10 cellular contexts compared by ENCODE assay signal in genomic region chr16:28495098-28495793, GRCh38. TPM values are rescaled to one million over a fixed set of nuclear protein-coding genes. Genes with fewer than 3 reads are reported as not detected.
DNase-seq lines count a peak whose midpoint lies in the region; ATAC-seq, FAIRE-seq and TF ChIP-seq lines count a peak whose summit lies in the region.
"Had no signal": no experiment of that assay in that cellular context is flagged by ENCODE, and none has a peak within 500 bp of the region (broad histone marks: within the 10 kb centered on the region; RNA-seq: fewer than 3 reads in every experiment).

No MANE protein-coding gene starts in this region.

- H3K4me3 Mint-ChIP-seq in activated CD4-positive, alpha-beta T cell treated with anti-CD3 and anti-CD28 coated beads, Interleukin-2, amount 10 ng/mL, durations not matched to agents 7 days and 5 days: peak overlapping the region; percentile 89
- H3K4me3 Mint-ChIP-seq in activated CD8-positive, alpha-beta T cell treated with anti-CD3 and anti-CD28 coated beads, Interleukin-2, amount 10 ng/mL, durations not matched to agents 7 days and 5 days: peak overlapping the region; percentile 93

- TF ChIP-seq CTCF in HepG2 (CRISPR knock-in tag; IDR thresholded peaks at IDR 0.05) (no peak), thoracic aorta (IDR thresholded peaks at IDR 0.05) (no peak), prostate gland (IDR thresholded peaks at IDR 0.05) (no peak)

- H4K20me1 ChIP-seq in HepG2 (ENCODE audit: insufficient read depth, low read length): no peaks in the 10 kb centered on the region

- no peak for TF ChIP-seq RAD21 in HepG2 (CRISPR knock-in tag; IDR thresholded peaks at IDR 0.05)

- FAIRE-seq in HepG2 (lab: Jason Lieb, UNC): no peak

- ATAC-seq in activated CD8-positive, alpha-beta T cell treated with anti-CD3 and anti-CD28 coated beads, Interleukin-2, amount 10 ng/mL, durations not matched to agents 7 days and 5 days: no peak
- no peak for ATAC-seq in HepG2
- no peak for ATAC-seq in thoracic aorta (ENCODE audit: insufficient number of reproducible peaks, low FRiP score, low read depth)

- in situ Hi-C loops in HepG2 (cut with HindIII; ENCODE audit: extremely low pct_ligation_motif_present, low pct_unique_long_range_greater_than_20kb): no loop called here

- no peaks in the 10 kb centered on the region for H3K9me3 Mint-ChIP-seq in activated CD4-positive, alpha-beta T cell treated with anti-CD3 and anti-CD28 coated beads, Interleukin-2, amount 10 ng/mL, durations not matched to agents 7 days and 5 days
- H3K9me3 Mint-ChIP-seq in activated CD8-positive, alpha-beta T cell treated with anti-CD3 and anti-CD28 coated beads, Interleukin-2, amount 10 ng/mL, durations not matched to agents 7 days and 5 days (ENCODE audit: insufficient read depth): no peaks in the 10 kb centered on the region

- TF ChIP-seq POLR2A in HepG2 (IDR thresholded peaks at IDR 0.05; ENCODE audit: insufficient read depth in 1 of 2, low read depth in 2 of 2, low read length in 2 of 2): no peak
- TF ChIP-seq POLR2A in prostate gland (IDR thresholded peaks at IDR 0.05): no peak

- POLR2A ChIA-PET in activated CD4-positive, alpha-beta T cell treated with anti-CD3 and anti-CD28 coated beads, Interleukin-2, amount 10 ng/mL, durations not matched to agents 7 days and 5 days (lab: Charles Lee): no interaction called here
- POLR2A ChIA-PET in activated CD8-positive, alpha-beta T cell treated with anti-CD3 and anti-CD28 coated beads, Interleukin-2, amount 10 ng/mL, durations not matched to agents 7 days and 5 days (lab: Charles Lee): interaction anchor here (1.2 to 3.1 kb wide), 4 partner anchors 8 to 427 kb away, joined by 3 to 13 read pairs (median 7); partner anchors contain the start of gene SGF29
- POLR2A ChIA-PET in HepG2 (lab: Yijun Ruan, JAX): no interaction called here

- H3K79me2 ChIP-seq in HepG2 (ENCODE audit: insufficient read depth, low read length): no peaks in the 10 kb centered on the region

- no peak for DNase-seq in activated CD4-positive, alpha-beta T cell treated with anti-CD3 and anti-CD28 coated beads, Interleukin-2, amount 10 ng/mL, durations not matched to agents 7 days and 5 days
- no peak for DNase-seq in activated CD4-positive, alpha-beta T cell treated with anti-CD3 and anti-CD28 coated beads for 4 hours
- no peak for DNase-seq in activated CD8-positive, alpha-beta T cell treated with anti-CD3 and anti-CD28 coated beads, Interleukin-2, amount 10 ng/mL, durations not matched to agents 7 days and 5 days
- DNase-seq in HepG2 (ENCODE audit: low spot score) (no peak), thoracic aorta (ENCODE audit: low spot score) (no peak), pons (ENCODE audit: low spot score) (no peak), ecto neural progenitor cell (ENCODE audit: low spot score) (no peak), prostate gland (ENCODE audit: low spot score) (no peak)

- no peak overlapping the region for H2AFZ ChIP-seq in HepG2 (ENCODE audit: low read length)

- H3K4me2 ChIP-seq in HepG2 (ENCODE audit: low read depth, low read length): no peak overlapping the region

- TF ChIP-seq EP300 in HepG2 (IDR thresholded peaks at IDR 0.05; ENCODE audit: low read depth in 2 of 2, low read length in 2 of 2) (no peak), HepG2 (CRISPR knock-in tag; IDR thresholded peaks at IDR 0.05; ENCODE audit: borderline replicate concordance) (no peak)

- WGBS in HepG2 (ENCODE audit: low lambda C conversion rate): 56% methylated on average over 13 of the region's 13 CpGs
- 80% methylated on average over 13 of the region's 13 CpGs for WGBS in prostate gland

- H3K27me3 ChIP-seq in HepG2 (ENCODE audit: control insufficient read depth in 1 of 2, insufficient read depth in 2 of 2, low read length in 2 of 2): peaks cover 18 to 59% of the 10 kb centered on the region in 2 experiments
- no peaks in the 10 kb centered on the region for H3K27me3 ChIP-seq in thoracic aorta (replicated peaks; ENCODE audit: insufficient read depth)
- H3K27me3 ChIP-seq in prostate gland (replicated peaks; ENCODE audit: insufficient read depth): no peaks in the 10 kb centered on the region

- no peak overlapping the region for H3K4me3 ChIP-seq in HepG2 (replicated peaks in 1 of 3; ENCODE audit: insufficient read depth in 1 of 3, low read depth in 2 of 3, low read length in 3 of 3)
- peak overlapping the region; percentile 63 for H3K4me3 ChIP-seq in thoracic aorta
- no peak overlapping the region for H3K4me3 ChIP-seq in prostate gland

- H3K27ac ChIP-seq in HepG2 (ENCODE audit: extremely low read length, insufficient read depth, low read length): no peak overlapping the region
- H3K27ac ChIP-seq in thoracic aorta: peak overlapping the region in 1 of 2 donors; percentile 26
- H3K27ac ChIP-seq in prostate gland: no peak overlapping the region

- peaks cover 35% of the 10 kb centered on the region for H3K36me3 Mint-ChIP-seq in activated CD4-positive, alpha-beta T cell treated with anti-CD3 and anti-CD28 coated beads, Interleukin-2, amount 10 ng/mL, durations not matched to agents 7 days and 5 days (ENCODE audit: low read depth)
- peaks cover 55% of the 10 kb centered on the region for H3K36me3 Mint-ChIP-seq in activated CD8-positive, alpha-beta T cell treated with anti-CD3 and anti-CD28 coated beads, Interleukin-2, amount 10 ng/mL, durations not matched to agents 7 days and 5 days (ENCODE audit: low read depth)

- H3K36me3 ChIP-seq in HepG2 (replicated peaks in 1 of 2; ENCODE audit: control insufficient read depth in 1 of 2, insufficient read depth in 2 of 2, low read length in 2 of 2) (no peaks in the 10 kb centered on the region), thoracic aorta (no peaks in the 10 kb centered on the region), prostate gland (no peaks in the 10 kb centered on the region)

- no peak overlapping the region for H3K9ac ChIP-seq in HepG2 (ENCODE audit: insufficient read depth, low read depth, low read length)

- peak overlapping the region; percentile 100 for H3K27ac Mint-ChIP-seq in activated CD4-positive, alpha-beta T cell treated with anti-CD3 and anti-CD28 coated beads, Interleukin-2, amount 10 ng/mL, durations not matched to agents 7 days and 5 days
- H3K27ac Mint-ChIP-seq in activated CD8-positive, alpha-beta T cell treated with anti-CD3 and anti-CD28 coated beads, Interleukin-2, amount 10 ng/mL, durations not matched to agents 7 days and 5 days: peak overlapping the region; percentile 99

- intact Hi-C loops in HepG2 (cut with micrococcal nuclease; ENCODE audit: unreplicated experiment) (no loop called here), prostate gland (cut with DNase I) (loop anchor here (10.0 kb wide), 1 partner anchor 120 kb away; the partner anchor contains the start of gene SULT1A1)

- H3K27me3 Mint-ChIP-seq in activated CD4-positive, alpha-beta T cell treated with anti-CD3 and anti-CD28 coated beads, Interleukin-2, amount 10 ng/mL, durations not matched to agents 7 days and 5 days: no peaks in the 10 kb centered on the region
- H3K27me3 Mint-ChIP-seq in activated CD8-positive, alpha-beta T cell treated with anti-CD3 and anti-CD28 coated beads, Interleukin-2, amount 10 ng/mL, durations not matched to agents 7 days and 5 days (ENCODE audit: low read depth): no peaks in the 10 kb centered on the region

- peaks cover 50% of the 10 kb centered on the region for H3K4me1 Mint-ChIP-seq in activated CD4-positive, alpha-beta T cell treated with anti-CD3 and anti-CD28 coated beads, Interleukin-2, amount 10 ng/mL, durations not matched to agents 7 days and 5 days
- peaks cover 59% of the 10 kb centered on the region for H3K4me1 Mint-ChIP-seq in activated CD8-positive, alpha-beta T cell treated with anti-CD3 and anti-CD28 coated beads, Interleukin-2, amount 10 ng/mL, durations not matched to agents 7 days and 5 days (ENCODE audit: low read depth)

- H3K4me1 ChIP-seq in HepG2 (ENCODE audit: insufficient read depth, low read length) (peaks cover 20% of the 10 kb centered on the region; the same call in 1 of the 2 replicates), thoracic aorta (ENCODE audit: control insufficient read depth in 1 of 2, low read depth in 2 of 2) (peaks cover 7% of the 10 kb centered on the region in 2 donors), prostate gland (replicated peaks) (no peaks in the 10 kb centered on the region)

- H3K9me3 ChIP-seq in HepG2 (ENCODE audit: low read length) (no peaks in the 10 kb centered on the region), thoracic aorta (no peaks in the 10 kb centered on the region), prostate gland (no peaks in the 10 kb centered on the region)

- BruUV-seq in HepG2 (replicated peaks; lab: Mats Ljungman, UMichigan): no TSS peak

- CTCF ChIA-PET in activated CD4-positive, alpha-beta T cell treated with anti-CD3 and anti-CD28 coated beads, Interleukin-2, amount 10 ng/mL, durations not matched to agents 7 days and 5 days (lab: Charles Lee): interaction anchor here (2.8 kb wide), 1 partner anchor 8 kb away, joined by 18 read pairs; no protein-coding TSS in a partner anchor
- CTCF ChIA-PET in activated CD8-positive, alpha-beta T cell treated with anti-CD3 and anti-CD28 coated beads, Interleukin-2, amount 10 ng/mL, durations not matched to agents 7 days and 5 days (lab: Charles Lee): interaction anchor here (2.2 kb wide), 1 partner anchor 8 kb away, joined by 9 read pairs; no protein-coding TSS in a partner anchor
- CTCF ChIA-PET in HepG2 (lab: Yijun Ruan, JAX; ENCODE audit: low intra/inter-chr PET ratio, low total read pairs): no interaction called here

RNA-seq across cellular contexts. Expression of gene APOBR, which starts 0.8 kb away (rescaled TPM):
- 10 to 100 TPM; 16.7 to 21.4 TPM for total RNA-seq in activated CD4-positive, alpha-beta T cell treated with anti-CD3 and anti-CD28 coated beads, Interleukin-2, amount 10 ng/mL, durations not matched to agents 7 days and 5 days
- 10 to 100 TPM; 32.2 to 33.2 TPM for total RNA-seq in activated CD8-positive, alpha-beta T cell treated with anti-CD3 and anti-CD28 coated beads, Interleukin-2, amount 10 ng/mL, durations not matched to agents 7 days and 5 days
- total RNA-seq in HepG2 (2016; rRNA removed; fragmentation: Illumina TruSeq; extraction: Trizol) (0.11 TPM in 1 of 2 replicates, not detected in the other), thoracic aorta (1 to 10 TPM; 1.1 to 3.4 TPM), prostate gland (1 to 10 TPM; 1.3 to 3.4 TPM)
- not detected in 2 replicates for total RNA-seq in HepG2 (2016; cell fraction: cytosol; rRNA removed; fragmentation: Illumina TruSeq; extraction: Trizol; ENCODE audit: low read depth)
- 0.15 TPM in 1 of 2 replicates, not detected in the other for total RNA-seq in HepG2 (2016; cell fraction: insoluble cytoplasmic fraction; rRNA removed; fragmentation: Illumina TruSeq; extraction: Trizol)
- total RNA-seq in HepG2 (2016; cell fraction: membrane; rRNA removed; fragmentation: Illumina TruSeq; extraction: Trizol): not detected in 2 replicates
- 0.09 TPM in 1 of 2 replicates, not detected in the other for total RNA-seq in HepG2 (2016; cell fraction: nucleus; rRNA removed; fragmentation: Illumina TruSeq; extraction: Trizol)
- polyA plus RNA-seq in HepG2 (2011; rRNA removed): 0.03 TPM in 2 replicates
- polyA plus RNA-seq in HepG2 (2011; cell fraction: cytosol; rRNA removed): 0.01 and 0.03 TPM in 2 replicates
- polyA plus RNA-seq in HepG2 (2011; cell fraction: nucleus; rRNA removed): 0.07 and 0.11 TPM in 2 replicates
- 0.13 and 0.17 TPM in 2 replicates for polyA plus RNA-seq in HepG2 (2012)
- not detected in 2 replicates for polyA plus RNA-seq in HepG2 (2016; cell fraction: cytosol; fragmentation: Illumina TruSeq; extraction: Trizol; ENCODE audit: low read depth)
- 0.08 and 0.14 TPM in 2 replicates for polyA plus RNA-seq in HepG2 (2016; cell fraction: insoluble cytoplasmic fraction; fragmentation: Illumina TruSeq; extraction: Trizol; ENCODE audit: low read depth)
- not detected in 2 replicates for polyA plus RNA-seq in HepG2 (2016; cell fraction: membrane; fragmentation: Illumina TruSeq; extraction: Trizol; ENCODE audit: low read depth)
- polyA plus RNA-seq in HepG2 (2016; cell fraction: nucleus; fragmentation: Illumina TruSeq; extraction: Trizol; ENCODE audit: insufficient read depth, low read depth): 0.23 and 0.61 TPM in 2 replicates
- 0.04 TPM in 1 of 2 replicates, not detected in the other for polyA minus RNA-seq in HepG2 (2011; rRNA and poly(A)+ RNA removed; ENCODE audit: low replicate concordance)
- polyA minus RNA-seq in HepG2 (2011; cell fraction: cytosol; rRNA and poly(A)+ RNA removed): not detected in 2 replicates
- not detected in 2 replicates for polyA minus RNA-seq in HepG2 (2011; cell fraction: nucleus; rRNA and poly(A)+ RNA removed)
- total RNA-seq: H4, myocyte had no signal

RNA-seq across cellular contexts. Expression of gene CLN3, which starts 3.4 kb away (rescaled TPM):
- total RNA-seq in activated CD4-positive, alpha-beta T cell treated with anti-CD3 and anti-CD28 coated beads, Interleukin-2, amount 10 ng/mL, durations not matched to agents 7 days and 5 days: 10 to 100 TPM; 53.4 to 58.4 TPM
- total RNA-seq in activated CD8-positive, alpha-beta T cell treated with anti-CD3 and anti-CD28 coated beads, Interleukin-2, amount 10 ng/mL, durations not matched to agents 7 days and 5 days: 10 to 100 TPM; 52.2 to 53.7 TPM
- total RNA-seq in HepG2 (2016; rRNA removed; fragmentation: Illumina TruSeq; extraction: Trizol) (19.9 and 23.4 TPM in 2 replicates), thoracic aorta (10 to 100 TPM; 16.9 to 25.2 TPM), prostate gland (10 to 100 TPM; 30.6 to 47.3 TPM)
- total RNA-seq in HepG2 (2016; cell fraction: cytosol; rRNA removed; fragmentation: Illumina TruSeq; extraction: Trizol; ENCODE audit: low read depth): 16.4 and 17.6 TPM in 2 replicates
- total RNA-seq in HepG2 (2016; cell fraction: insoluble cytoplasmic fraction; rRNA removed; fragmentation: Illumina TruSeq; extraction: Trizol): 16.8 and 28.9 TPM in 2 replicates
- 25.5 and 34.7 TPM in 2 replicates for total RNA-seq in HepG2 (2016; cell fraction: membrane; rRNA removed; fragmentation: Illumina TruSeq; extraction: Trizol)
- total RNA-seq in HepG2 (2016; cell fraction: nucleus; rRNA removed; fragmentation: Illumina TruSeq; extraction: Trizol): 24.0 and 25.3 TPM in 2 replicates
- 46.8 and 50.0 TPM in 2 replicates for polyA plus RNA-seq in HepG2 (2011; rRNA removed)
- polyA plus RNA-seq in HepG2 (2011; cell fraction: cytosol; rRNA removed): 29.8 and 31.5 TPM in 2 replicates
- polyA plus RNA-seq in HepG2 (2011; cell fraction: nucleus; rRNA removed): 100 and 142 TPM in 2 replicates
- polyA plus RNA-seq in HepG2 (2012): 24.9 and 33.5 TPM in 2 replicates
- polyA plus RNA-seq in HepG2 (2016; cell fraction: cytosol; fragmentation: Illumina TruSeq; extraction: Trizol; ENCODE audit: low read depth): 28.0 and 32.1 TPM in 2 replicates
- 28.8 and 31.3 TPM in 2 replicates for polyA plus RNA-seq in HepG2 (2016; cell fraction: insoluble cytoplasmic fraction; fragmentation: Illumina TruSeq; extraction: Trizol; ENCODE audit: low read depth)
- 47.1 and 49.1 TPM in 2 replicates for polyA plus RNA-seq in HepG2 (2016; cell fraction: membrane; fragmentation: Illumina TruSeq; extraction: Trizol; ENCODE audit: low read depth)
- 79.1 and 84.7 TPM in 2 replicates for polyA plus RNA-seq in HepG2 (2016; cell fraction: nucleus; fragmentation: Illumina TruSeq; extraction: Trizol; ENCODE audit: insufficient read depth, low read depth)
- polyA minus RNA-seq in HepG2 (2011; rRNA and poly(A)+ RNA removed; ENCODE audit: low replicate concordance): 60.6 and 68.2 TPM in 2 replicates
- polyA minus RNA-seq in HepG2 (2011; cell fraction: cytosol; rRNA and poly(A)+ RNA removed): 5.8 and 16.4 TPM in 2 replicates
- 14.5 and 15.5 TPM in 2 replicates for polyA minus RNA-seq in HepG2 (2011; cell fraction: nucleus; rRNA and poly(A)+ RNA removed)

RNA-seq across cellular contexts. Expression of gene IL27, which starts 11.4 kb away (rescaled TPM):
- not detected for total RNA-seq in activated CD4-positive, alpha-beta T cell treated with anti-CD3 and anti-CD28 coated beads, Interleukin-2, amount 10 ng/mL, durations not matched to agents 7 days and 5 days
- total RNA-seq in activated CD8-positive, alpha-beta T cell treated with anti-CD3 and anti-CD28 coated beads, Interleukin-2, amount 10 ng/mL, durations not matched to agents 7 days and 5 days: not detected
- total RNA-seq in HepG2 (2016; rRNA removed; fragmentation: Illumina TruSeq; extraction: Trizol) (0.13 TPM in 1 of 2 replicates, not detected in the other), thoracic aorta (1 to 10 TPM in 1 of 2 donors, under 1 TPM in 1; 0.68 to 2.5 TPM), prostate gland (not detected)
- not detected in 2 replicates for total RNA-seq in HepG2 (2016; cell fraction: cytosol; rRNA removed; fragmentation: Illumina TruSeq; extraction: Trizol; ENCODE audit: low read depth)
- not detected in 2 replicates for total RNA-seq in HepG2 (2016; cell fraction: insoluble cytoplasmic fraction; rRNA removed; fragmentation: Illumina TruSeq; extraction: Trizol)
- total RNA-seq in HepG2 (2016; cell fraction: membrane; rRNA removed; fragmentation: Illumina TruSeq; extraction: Trizol): 0.17 TPM in 1 of 2 replicates, not detected in the other
- total RNA-seq in HepG2 (2016; cell fraction: nucleus; rRNA removed; fragmentation: Illumina TruSeq; extraction: Trizol): not detected in 2 replicates
- 0.29 and 0.54 TPM in 2 replicates for polyA plus RNA-seq in HepG2 (2011; rRNA removed)
- polyA plus RNA-seq in HepG2 (2011; cell fraction: cytosol; rRNA removed): 0.26 and 0.31 TPM in 2 replicates
- 0.50 and 0.71 TPM in 2 replicates for polyA plus RNA-seq in HepG2 (2011; cell fraction: nucleus; rRNA removed)
- polyA plus RNA-seq in HepG2 (2012): 0.16 and 0.35 TPM in 2 replicates
- polyA plus RNA-seq in HepG2 (2016; cell fraction: cytosol; fragmentation: Illumina TruSeq; extraction: Trizol; ENCODE audit: low read depth): not detected in 2 replicates
- not detected in 2 replicates for polyA plus RNA-seq in HepG2 (2016; cell fraction: insoluble cytoplasmic fraction; fragmentation: Illumina TruSeq; extraction: Trizol; ENCODE audit: low read depth)
- not detected in 2 replicates for polyA plus RNA-seq in HepG2 (2016; cell fraction: membrane; fragmentation: Illumina TruSeq; extraction: Trizol; ENCODE audit: low read depth)
- polyA plus RNA-seq in HepG2 (2016; cell fraction: nucleus; fragmentation: Illumina TruSeq; extraction: Trizol; ENCODE audit: insufficient read depth, low read depth): not detected in 2 replicates
- polyA minus RNA-seq in HepG2 (2011; rRNA and poly(A)+ RNA removed; ENCODE audit: low replicate concordance): 0.76 TPM in 1 of 2 replicates, not detected in the other
- polyA minus RNA-seq in HepG2 (2011; cell fraction: cytosol; rRNA and poly(A)+ RNA removed): not detected in 2 replicates
- polyA minus RNA-seq in HepG2 (2011; cell fraction: nucleus; rRNA and poly(A)+ RNA removed): not detected in 2 replicates
- total RNA-seq: H4, myocyte had no signal

RNA-seq across cellular contexts. Expression of gene NPIPB7, which starts 23.1 kb away (rescaled TPM):
- under 1 TPM in 1 of 2 experiments, not detected in 1; 0.25 TPM for total RNA-seq in activated CD4-positive, alpha-beta T cell treated with anti-CD3 and anti-CD28 coated beads, Interleukin-2, amount 10 ng/mL, durations not matched to agents 7 days and 5 days
- not detected for total RNA-seq in activated CD8-positive, alpha-beta T cell treated with anti-CD3 and anti-CD28 coated beads, Interleukin-2, amount 10 ng/mL, durations not matched to agents 7 days and 5 days
- total RNA-seq in HepG2 (2016; rRNA removed; fragmentation: Illumina TruSeq; extraction: Trizol) (not detected in 2 replicates), thoracic aorta (not detected), prostate gland (not detected)
- total RNA-seq in HepG2 (2016; cell fraction: cytosol; rRNA removed; fragmentation: Illumina TruSeq; extraction: Trizol; ENCODE audit: low read depth): not detected in 2 replicates
- total RNA-seq in HepG2 (2016; cell fraction: insoluble cytoplasmic fraction; rRNA removed; fragmentation: Illumina TruSeq; extraction: Trizol): not detected in 2 replicates
- total RNA-seq in HepG2 (2016; cell fraction: membrane; rRNA removed; fragmentation: Illumina TruSeq; extraction: Trizol): not detected in 2 replicates
- not detected in 2 replicates for total RNA-seq in HepG2 (2016; cell fraction: nucleus; rRNA removed; fragmentation: Illumina TruSeq; extraction: Trizol)
- 0.05 and 0.08 TPM in 2 replicates for polyA plus RNA-seq in HepG2 (2011; rRNA removed)
- not detected in 2 replicates for polyA plus RNA-seq in HepG2 (2011; cell fraction: cytosol; rRNA removed)
- 0.35 and 0.36 TPM in 2 replicates for polyA plus RNA-seq in HepG2 (2011; cell fraction: nucleus; rRNA removed)
- 0.15 TPM in 1 of 2 replicates, not detected in the other for polyA plus RNA-seq in HepG2 (2012)
- polyA plus RNA-seq in HepG2 (2016; cell fraction: cytosol; fragmentation: Illumina TruSeq; extraction: Trizol; ENCODE audit: low read depth): 0.16 TPM in 1 of 2 replicates, not detected in the other
- polyA plus RNA-seq in HepG2 (2016; cell fraction: insoluble cytoplasmic fraction; fragmentation: Illumina TruSeq; extraction: Trizol; ENCODE audit: low read depth): not detected in 2 replicates
- polyA plus RNA-seq in HepG2 (2016; cell fraction: membrane; fragmentation: Illumina TruSeq; extraction: Trizol; ENCODE audit: low read depth): not detected in 2 replicates
- 0.51 TPM in 1 of 2 replicates, not detected in the other for polyA plus RNA-seq in HepG2 (2016; cell fraction: nucleus; fragmentation: Illumina TruSeq; extraction: Trizol; ENCODE audit: insufficient read depth, low read depth)
- 0.14 TPM in 1 of 2 replicates, not detected in the other for polyA minus RNA-seq in HepG2 (2011; rRNA and poly(A)+ RNA removed; ENCODE audit: low replicate concordance)
- polyA minus RNA-seq in HepG2 (2011; cell fraction: cytosol; rRNA and poly(A)+ RNA removed): not detected in 2 replicates
- polyA minus RNA-seq in HepG2 (2011; cell fraction: nucleus; rRNA and poly(A)+ RNA removed): 0.37 TPM in 1 of 2 replicates, not detected in the other
- total RNA-seq: H4, myocyte had no signal

RNA-seq across cellular contexts. Expression of gene NUPR1, which starts 43.5 kb away (rescaled TPM):
- total RNA-seq in activated CD4-positive, alpha-beta T cell treated with anti-CD3 and anti-CD28 coated beads, Interleukin-2, amount 10 ng/mL, durations not matched to agents 7 days and 5 days: not detected
- not detected for total RNA-seq in activated CD8-positive, alpha-beta T cell treated with anti-CD3 and anti-CD28 coated beads, Interleukin-2, amount 10 ng/mL, durations not matched to agents 7 days and 5 days
- total RNA-seq in HepG2 (2016; rRNA removed; fragmentation: Illumina TruSeq; extraction: Trizol) (18.0 and 23.9 TPM in 2 replicates), thoracic aorta (10 to 100 TPM; 17.7 to 53.5 TPM), prostate gland (100 to 1,000 TPM in 1 of 2 donors, 10 to 100 TPM in 1; 79.6 to 107 TPM)
- 7.4 and 7.5 TPM in 2 replicates for total RNA-seq in HepG2 (2016; cell fraction: cytosol; rRNA removed; fragmentation: Illumina TruSeq; extraction: Trizol; ENCODE audit: low read depth)
- 18.2 and 22.3 TPM in 2 replicates for total RNA-seq in HepG2 (2016; cell fraction: insoluble cytoplasmic fraction; rRNA removed; fragmentation: Illumina TruSeq; extraction: Trizol)
- total RNA-seq in HepG2 (2016; cell fraction: membrane; rRNA removed; fragmentation: Illumina TruSeq; extraction: Trizol): 9.6 and 12.0 TPM in 2 replicates
- 6.4 and 6.7 TPM in 2 replicates for total RNA-seq in HepG2 (2016; cell fraction: nucleus; rRNA removed; fragmentation: Illumina TruSeq; extraction: Trizol)
- polyA plus RNA-seq in HepG2 (2011; rRNA removed): 20.7 and 25.6 TPM in 2 replicates
- 6.7 and 11.7 TPM in 2 replicates for polyA plus RNA-seq in HepG2 (2011; cell fraction: cytosol; rRNA removed)
- polyA plus RNA-seq in HepG2 (2011; cell fraction: nucleus; rRNA removed): 8.3 and 9.2 TPM in 2 replicates
- 5.3 and 10.3 TPM in 2 replicates for polyA plus RNA-seq in HepG2 (2012)
- polyA plus RNA-seq in HepG2 (2016; cell fraction: cytosol; fragmentation: Illumina TruSeq; extraction: Trizol; ENCODE audit: low read depth): 17.0 and 17.7 TPM in 2 replicates
- 33.9 and 41.5 TPM in 2 replicates for polyA plus RNA-seq in HepG2 (2016; cell fraction: insoluble cytoplasmic fraction; fragmentation: Illumina TruSeq; extraction: Trizol; ENCODE audit: low read depth)
- polyA plus RNA-seq in HepG2 (2016; cell fraction: membrane; fragmentation: Illumina TruSeq; extraction: Trizol; ENCODE audit: low read depth): 18.7 and 22.5 TPM in 2 replicates
- 19.8 and 24.6 TPM in 2 replicates for polyA plus RNA-seq in HepG2 (2016; cell fraction: nucleus; fragmentation: Illumina TruSeq; extraction: Trizol; ENCODE audit: insufficient read depth, low read depth)
- 1.6 and 2.1 TPM in 2 replicates for polyA minus RNA-seq in HepG2 (2011; rRNA and poly(A)+ RNA removed; ENCODE audit: low replicate concordance)
- 3.0 and 3.5 TPM in 2 replicates for polyA minus RNA-seq in HepG2 (2011; cell fraction: cytosol; rRNA and poly(A)+ RNA removed)
- polyA minus RNA-seq in HepG2 (2011; cell fraction: nucleus; rRNA and poly(A)+ RNA removed): 2.4 and 4.7 TPM in 2 replicates

Comparison
In these comparisons a context has a peak if more than half of its experiments do, and no peak if none do; other contexts are left out.
1. RNA of gene APOBR, which starts 0.8 kb away (total RNA-seq): 32.2 to 33.2 TPM in activated CD8-positive, alpha-beta T cell treated with anti-CD3 and anti-CD28 coated beads, Interleukin-2, amount 10 ng/mL, durations not matched to agents 7 days and 5 days and 16.7 to 21.4 TPM in activated CD4-positive, alpha-beta T cell treated with anti-CD3 and anti-CD28 coated beads, Interleukin-2, amount 10 ng/mL, durations not matched to agents 7 days and 5 days; 1.3 to 3.4 TPM in prostate gland, 1.1 to 3.4 TPM in thoracic aorta and 0.09 to 0.15 TPM in HepG2; every median in the first group is over 4 times any median in the second.